In the genomic region with DNA sequence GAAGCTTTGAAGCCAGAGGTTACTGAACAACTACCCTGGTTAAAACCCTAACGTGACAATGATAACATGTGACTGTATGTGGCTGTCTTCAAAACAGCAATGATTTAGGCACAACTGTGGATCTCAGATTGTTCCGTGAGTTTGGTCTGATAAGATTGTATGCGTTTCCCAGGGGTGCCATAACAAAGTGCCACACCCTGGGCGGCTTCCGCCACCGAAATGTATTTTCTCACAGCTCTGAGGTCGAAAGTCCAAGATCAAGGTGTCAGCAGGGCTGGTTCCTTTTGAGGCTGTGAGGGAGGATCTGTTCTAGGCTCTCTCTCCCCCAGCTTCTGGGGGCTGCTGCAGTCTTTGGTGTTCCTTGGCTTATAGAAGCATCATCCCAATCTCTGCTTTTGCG, we compare ENCODE assay signal across 23 cellular contexts. TPM values are rescaled to one million over a fixed set of nuclear protein-coding genes. Genes with fewer than 3 reads are reported as not detected.
"Had no signal": no experiment of that assay in that cellular context is flagged by ENCODE, and none has a peak within 500 bp of the region (broad histone marks: within the 10 kb centered on the region; RNA-seq: fewer than 3 reads in every experiment).

No MANE protein-coding gene starts in this region.

- ATAC-seq: HepG2 had no signal

- H3K9me3 ChIP-seq: SK-N-SH had no signal

- H3K27ac ChIP-seq: RWPE1 had no signal

- DNase-seq: IMR-90, Karpas-422, KG1, MM.1S, NCI-H1092 treated with DMSO at 0.1 percent for 48 hours, NCI-H1417, NCI-H1436 treated with DMSO at 0.1 percent for 48 hours, NCI-H1694, NCI-H187 treated with DMSO at 0.1 percent for 48 hours, NCI-H2029 treated with DMSO at 0.1 percent for 48 hours, NCI-H2171 treated with DMSO at 0.1 percent for 48 hours, NCI-H345, NCI-H446 treated with DMSO at 0.1 percent for 48 hours, NCI-H510A treated with DMSO at 0.1 percent for 48 hours, NCI-H526 treated with DMSO at 0.1 percent for 48 hours, NCI-H748 treated with DMSO at 0.1 percent for 48 hours, SHP77, SK-N-SH, SW 1271 had no signal

- H3K9ac ChIP-seq: SK-N-SH had no signal

- FAIRE-seq: HepG2 had no signal

RNA-seq across cellular contexts. Expression of gene ERG, which starts 29.5 kb away (rescaled TPM):
- total RNA-seq: HepG2, HT1080, IMR-90, SK-MEL-5 had no signal
- polyA plus RNA-seq: HepG2, IMR-90, SK-N-SH had no signal
